Comparison of ENCODE assay signal across 21 cellular contexts in genomic region chr4:80126435-80126834, GRCh38. TPM values are rescaled to one million over a fixed set of nuclear protein-coding genes. Genes with fewer than 3 reads are reported as not detected.
DNase-seq lines count a peak whose midpoint lies in the region; ATAC-seq and TF ChIP-seq lines count a peak whose summit lies in the region.
"Had no signal": no experiment of that assay in that cellular context is flagged by ENCODE, and none has a peak within 500 bp of the region (broad histone marks: within the 10 kb centered on the region; RNA-seq: fewer than 3 reads in every experiment).

No MANE protein-coding gene starts in this region.

- WGBS in spleen, 5 donors, result 90 to 95% (median 94%) methylated on average over 2 of the region's 2 CpGs

- H3K4me1 Mint-ChIP-seq in CD4-positive, CD25-positive, alpha-beta regulatory T cell, result peaks cover 38 to 53% (median 46%) of the 10 kb centered on the region in 4 donors
- peaks cover 53% of the 10 kb centered on the region for H3K4me1 Mint-ChIP-seq in central memory CD8-positive, alpha-beta T cell

- H3K4me1 ChIP-seq in ACC112 (ENCODE audit: control insufficient read depth, insufficient read depth, low read length, unreplicated experiment), result peaks cover 40% of the 10 kb centered on the region
- peaks cover 44% of the 10 kb centered on the region for H3K4me1 ChIP-seq in CD4-positive, CD25-positive, alpha-beta regulatory T cell (ENCODE audit: control insufficient read depth, insufficient read depth, low read length, poor library complexity, severe bottlenecking)
- peaks cover 3 to 40% (median 4%) of the 10 kb centered on the region in 6 donors for H3K4me1 ChIP-seq in spleen
- H3K4me1 ChIP-seq: adrenal gland, BE2C, thyroid gland had no signal

- H3K27ac ChIP-seq in ACC112 (ENCODE audit: low read depth, low read length) (peak overlapping the region; percentile 59), spleen (peak overlapping the region in 4 of 8 donors; percentile 26 to 65 (median 56))
- peak overlapping the region; percentile 93 for H3K27ac ChIP-seq in CD4-positive, CD25-positive, alpha-beta regulatory T cell (ENCODE audit: insufficient read depth, low read length, poor library complexity, severe bottlenecking)
- H3K27ac ChIP-seq: adrenal gland, thyroid gland had no signal

- H3K36me3 ChIP-seq in ACC112 (ENCODE audit: insufficient read depth, low read length), result no peaks in the 10 kb centered on the region
- H3K36me3 ChIP-seq in CD4-positive, CD25-positive, alpha-beta regulatory T cell (ENCODE audit: control insufficient read depth, insufficient read depth, low read length), result no peaks in the 10 kb centered on the region
- H3K36me3 ChIP-seq in spleen, result no peaks in the 10 kb centered on the region
- H3K36me3 ChIP-seq: adrenal gland, BE2C, heart left ventricle, thyroid gland had no signal

- peak overlapping the region; percentile 87 to 97 (median 96) for H3K27ac Mint-ChIP-seq in CD4-positive, CD25-positive, alpha-beta regulatory T cell
- peak overlapping the region; percentile 90 for H3K27ac Mint-ChIP-seq in central memory CD8-positive, alpha-beta T cell (ENCODE audit: low read depth)
- H3K27ac Mint-ChIP-seq: nephron progenitor cell, progenitor cell of endocrine pancreas had no signal

- H2AFZ ChIP-seq in ACC112 (ENCODE audit: low read length, unreplicated experiment), result peak overlapping the region; percentile 9

- no peaks in the 10 kb centered on the region for H3K27me3 Mint-ChIP-seq in CD4-positive, CD25-positive, alpha-beta regulatory T cell
- H3K27me3 Mint-ChIP-seq in central memory CD8-positive, alpha-beta T cell, result no peaks in the 10 kb centered on the region
- H3K27me3 Mint-ChIP-seq: activated B cell treated with CpG ODN at 0.5 μM for 24 hours had no signal

- no peaks in the 10 kb centered on the region for H3K79me2 ChIP-seq in ACC112 (ENCODE audit: control insufficient read depth, insufficient read depth, low read length, unreplicated experiment)

- no peak for TF ChIP-seq POLR2A in spleen (IDR thresholded peaks at IDR 0.05)

- no peak overlapping the region for H3K4me3 ChIP-seq in ACC112 (ENCODE audit: low read depth, low read length)
- H3K4me3 ChIP-seq in CD4-positive, CD25-positive, alpha-beta regulatory T cell (ENCODE audit: low read depth, low read length), result peak overlapping the region; percentile 69
- no peak overlapping the region for H3K4me3 ChIP-seq in spleen
- H3K4me3 ChIP-seq: adrenal gland, heart left ventricle, lung, skin epidermis, thyroid gland had no signal

- no peaks in the 10 kb centered on the region for H3K9me3 ChIP-seq in CD4-positive, CD25-positive, alpha-beta regulatory T cell (ENCODE audit: control insufficient read depth in 2 of 2, low read length in 2 of 2)
- H3K9me3 ChIP-seq in spleen, result no peaks in the 10 kb centered on the region
- H3K9me3 ChIP-seq: adrenal gland, BE2C, thyroid gland had no signal

- no peak for TF ChIP-seq CTCF in spleen (IDR thresholded peaks at IDR 0.05 in 8 of 11, conservative IDR thresholded peaks at IDR 0.05 in 3 of 11)

- H3K27me3 ChIP-seq in ACC112 (ENCODE audit: insufficient read depth, low read length), result no peaks in the 10 kb centered on the region
- H3K27me3 ChIP-seq in CD4-positive, CD25-positive, alpha-beta regulatory T cell (ENCODE audit: control insufficient read depth, insufficient read depth, low read length), result no peaks in the 10 kb centered on the region
- no peaks in the 10 kb centered on the region for H3K27me3 ChIP-seq in spleen (replicated peaks in 1 of 7)
- H3K27me3 ChIP-seq: adrenal gland, BE2C, heart left ventricle, thyroid gland had no signal

- H3K36me3 Mint-ChIP-seq in CD4-positive, CD25-positive, alpha-beta regulatory T cell, result no peaks in the 10 kb centered on the region
- H3K36me3 Mint-ChIP-seq in central memory CD8-positive, alpha-beta T cell (ENCODE audit: insufficient read depth), result peaks cover 1% of the 10 kb centered on the region

- no peak for ATAC-seq in CD4-positive, CD25-positive, alpha-beta regulatory T cell (ENCODE audit: low read depth in 2 of 2)
- no peak for ATAC-seq in central memory CD8-positive, alpha-beta T cell (replicated peaks; ENCODE audit: extremely low read depth, poor library complexity, severe bottlenecking)
- no peak for ATAC-seq in HG03097 (IDR thresholded peaks at IDR 0.05; ENCODE audit: low FRiP score, unreplicated experiment)

- peak overlapping the region; percentile 11 to 63 (median 44) for H3K4me3 Mint-ChIP-seq in CD4-positive, CD25-positive, alpha-beta regulatory T cell
- H3K4me3 Mint-ChIP-seq in central memory CD8-positive, alpha-beta T cell, result no peak overlapping the region
- H3K4me3 Mint-ChIP-seq: nephron progenitor cell had no signal

- H3K9me3 Mint-ChIP-seq in CD4-positive, CD25-positive, alpha-beta regulatory T cell, result no peaks in the 10 kb centered on the region
- H3K9me3 Mint-ChIP-seq in central memory CD8-positive, alpha-beta T cell, result no peaks in the 10 kb centered on the region
- H3K9me3 Mint-ChIP-seq: activated B cell treated with CpG ODN at 0.5 μM for 24 hours, nephron progenitor cell had no signal

- no peak for DNase-seq in CD4-positive, CD25-positive, alpha-beta regulatory T cell
- DNase-seq in RKO (ENCODE audit: low spot score), result peak; percentile 60
- DNase-seq in central memory CD8-positive, alpha-beta T cell (ENCODE audit: low spot score in 2 of 2), result no peak
- DNase-seq in C1 segment of cervical spinal cord (lab: John Stamatoyannopoulos, UW), result no peak
- DNase-seq in spleen, result no peak
- no peak for DNase-seq in anterior cingulate cortex (lab: John Stamatoyannopoulos, UW)
- DNase-seq: activated B cell treated with CpG ODN at 0.5 μM for 24 hours; adrenal gland; BE2C; caudate nucleus; heart left ventricle; NCI-H1694 treated with DMSO at 0.1 percent for 48 hours; NCI-H345; nephron progenitor cell; NK-92 treated with Interleukin-12 subunit alpha and Interleukin-12 subunit beta, amount 100 ng/mL, for 24 hours; thyroid gland had no signal

- intact Hi-C loops in spleen (cut with DNase I; ENCODE audit: low total_unique reads), result loop anchor here (10.0 kb wide), 1 partner anchor 58 kb away; no protein-coding TSS in a partner anchor

RNA-seq across cellular contexts. Expression of gene ANTXR2, which starts 53.4 kb away (rescaled TPM):
- total RNA-seq in CD4-positive, CD25-positive, alpha-beta regulatory T cell, result 117 TPM
- 10 to 100 TPM; 66.4 to 98.4 (median 69.1) TPM for polyA plus RNA-seq in CD4-positive, CD25-positive, alpha-beta regulatory T cell
- total RNA-seq in spleen, result 10 to 100 TPM; 30.9 to 56.3 (median 43.3) TPM
- polyA plus RNA-seq in spleen, result 1 to 10 TPM; 3.7 to 5.8 (median 5.1) TPM
